In the genomic region with DNA sequence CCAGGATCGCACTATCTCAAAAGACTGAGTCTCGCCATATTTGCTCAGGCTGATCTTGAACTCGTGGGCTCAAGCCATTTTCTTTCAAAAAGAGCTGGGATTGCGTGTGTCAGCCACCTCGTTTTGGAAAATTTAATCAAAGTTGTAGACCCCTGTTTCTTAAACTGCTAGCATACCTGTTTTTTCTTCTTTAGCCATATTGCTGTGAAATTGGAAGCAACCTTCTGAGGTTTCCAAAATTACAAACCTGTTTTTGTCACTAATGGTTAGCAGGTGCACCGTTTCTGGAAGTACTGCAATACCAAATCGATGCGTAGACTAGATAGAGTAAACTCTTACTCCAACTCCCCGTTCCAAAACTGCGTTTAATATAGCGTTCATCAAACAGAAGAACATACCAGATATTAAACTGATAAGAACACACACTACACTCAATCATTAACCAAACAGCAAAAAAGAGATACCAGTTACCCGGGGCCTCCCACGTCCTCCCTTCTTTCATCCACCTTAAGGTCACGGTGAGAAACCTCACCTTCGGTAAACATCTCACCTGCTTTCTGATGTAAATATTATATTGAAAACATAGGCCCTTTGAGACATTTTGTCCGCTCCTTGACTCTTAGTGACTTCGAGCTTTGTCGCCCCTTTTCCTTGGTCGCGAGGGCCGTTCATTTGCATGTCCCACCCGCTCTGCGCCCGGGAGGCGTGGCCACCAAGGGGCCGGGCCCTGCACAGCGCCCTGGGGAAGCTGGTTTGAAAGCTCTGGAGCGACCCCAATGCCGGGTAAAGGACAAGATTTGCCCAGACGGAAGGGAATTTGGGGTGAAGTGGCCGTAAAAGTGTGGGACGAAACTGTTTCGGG, we compare ENCODE assay signal across 8 cellular contexts. TPM values are rescaled to one million over a fixed set of nuclear protein-coding genes. Genes with fewer than 3 reads are reported as not detected.
DNase-seq lines count a peak whose midpoint lies in the region; ATAC-seq and TF ChIP-seq lines count a peak whose summit lies in the region.

Gene RNU2-63P (minus strand): TSS at position 462 of the 862 bp plus-strand sequence.

- peak; percentile 80 for ATAC-seq in GM21515 (IDR thresholded peaks at IDR 0.05; ENCODE audit: unreplicated experiment)
- peak; percentile 93 for ATAC-seq in stimulated activated naive CD8-positive, alpha-beta T cell treated with anti-CD3 and anti-CD28 coated beads, Interleukin-15, amount 100 ng/mL, for 72 hours

- intact Hi-C loops in Calu3 (cut with micrococcal nuclease; ENCODE audit: unreplicated experiment) = no loop called here
- intact Hi-C loops in activated T-helper 2 cell treated with anti-CD3 and anti-CD28 coated beads, Interferon-gamma antibody, Interleukin-2, Interleukin-4, amounts not matched to agents 10 μg/mL and 5 μg/mL and 100 μg/mL, durations not matched to agents 14 hours and 24 hours and 36 hours (cut with micrococcal nuclease) = loop anchor here (1.0 kb wide), 1 partner anchor 39 kb away; the partner anchor contains the start of gene KRCC1

- H3K4me3 Mint-ChIP-seq in Calu3 (ENCODE audit: low read depth, unreplicated experiment) = peak within 1 kb of the TSS; percentile 87
- peak within 1 kb of the TSS; percentile 94 for H3K4me3 Mint-ChIP-seq in activated T-helper 2 cell treated with anti-CD3 and anti-CD28 coated beads, Interferon-gamma antibody, Interleukin-2, Interleukin-4, amounts not matched to agents 10 μg/mL and 5 μg/mL and 100 μg/mL, durations not matched to agents 14 hours and 24 hours and 36 hours (ENCODE audit: low read depth)
- peak within 1 kb of the TSS; percentile 97 to 98 for H3K4me3 Mint-ChIP-seq in stimulated activated naive CD8-positive, alpha-beta T cell treated with anti-CD3 and anti-CD28 coated beads, Interleukin-15, amount 100 ng/mL, for 72 hours

- H3K4me1 ChIP-seq in Peyer's patch = peaks cover 0 to 7% (median 3%) of the 10 kb centered on the region in 4 donors

- peak within 1 kb of the TSS; percentile 56 for H2AFZ ChIP-seq in neural cell (ENCODE audit: low read depth, low read length)

- no peaks in the 10 kb centered on the region for H3K27me3 Mint-ChIP-seq in Calu3 (ENCODE audit: unreplicated experiment)
- H3K27me3 Mint-ChIP-seq in activated T-helper 2 cell treated with anti-CD3 and anti-CD28 coated beads, Interferon-gamma antibody, Interleukin-2, Interleukin-4, amounts not matched to agents 10 μg/mL and 5 μg/mL and 100 μg/mL, durations not matched to agents 14 hours and 24 hours and 36 hours (ENCODE audit: low read depth) = no peaks in the 10 kb centered on the region
- no peaks in the 10 kb centered on the region for H3K27me3 Mint-ChIP-seq in stimulated activated naive CD8-positive, alpha-beta T cell treated with anti-CD3 and anti-CD28 coated beads, Interleukin-15, amount 100 ng/mL, for 72 hours

- peak within 1 kb of the TSS; percentile 49 to 84 (median 62) for H3K4me3 ChIP-seq in Peyer's patch
- peak within 1 kb of the TSS; percentile 57 to 72 for H3K4me3 ChIP-seq in foreskin fibroblast (ENCODE audit: low read depth in 1 of 2, low read length in 2 of 2)
- H3K4me3 ChIP-seq in neural cell (ENCODE audit: low read length) = peak within 1 kb of the TSS; percentile 70

- H3F3A ChIP-seq in neural cell (ENCODE audit: insufficient read depth, low read length, poor library complexity, severe bottlenecking) = no peaks in the 10 kb centered on the region

- no peaks in the 10 kb centered on the region for H3K9me2 ChIP-seq in neural cell (ENCODE audit: insufficient read depth, low read length)

- TF ChIP-seq CTCF in Calu3 (IDR thresholded peaks at IDR 0.05; ENCODE audit: unreplicated experiment) (no peak), Peyer's patch (IDR thresholded peaks at IDR 0.05) (no peak), foreskin fibroblast (IDR thresholded peaks at IDR 0.05; ENCODE audit: low read depth, low read length) (no peak), neural cell (IDR thresholded peaks at IDR 0.05; ENCODE audit: poor library complexity, severe bottlenecking) (no peak)

- DNase-seq in Calu3 = peak; percentile 80
- DNase-seq in HuH-7.5 (ENCODE audit: low spot score) = peak; percentile 51
- DNase-seq in Peyer's patch = peak; percentile 81 to 90 (median 89)
- DNase-seq in activated T-helper 2 cell treated with anti-CD3 and anti-CD28 coated beads, Interferon-gamma antibody, Interleukin-2, Interleukin-4, amounts not matched to agents 10 μg/mL and 5 μg/mL and 100 μg/mL, durations not matched to agents 14 hours and 24 hours and 36 hours (ENCODE audit: low spot score) = peak; percentile 74
- DNase-seq in foreskin fibroblast = peak; percentile 69 to 80
- peak; percentile 81 to 88 for DNase-seq in stimulated activated naive CD8-positive, alpha-beta T cell treated with anti-CD3 and anti-CD28 coated beads, Interleukin-15, amount 100 ng/mL, for 72 hours

- H3K9me3 ChIP-seq in Peyer's patch (no peaks in the 10 kb centered on the region), neural cell (ENCODE audit: low read length) (no peaks in the 10 kb centered on the region)

- TSS peak; percentile 100 for BruUV-seq in Calu3 (replicated peaks; lab: Mats Ljungman, UMichigan)

- H3K27ac Mint-ChIP-seq in Calu3 (ENCODE audit: unreplicated experiment) = peak within 1 kb of the TSS; percentile 100
- peak within 1 kb of the TSS; percentile 98 for H3K27ac Mint-ChIP-seq in activated T-helper 2 cell treated with anti-CD3 and anti-CD28 coated beads, Interferon-gamma antibody, Interleukin-2, Interleukin-4, amounts not matched to agents 10 μg/mL and 5 μg/mL and 100 μg/mL, durations not matched to agents 14 hours and 24 hours and 36 hours
- H3K27ac Mint-ChIP-seq in stimulated activated naive CD8-positive, alpha-beta T cell treated with anti-CD3 and anti-CD28 coated beads, Interleukin-15, amount 100 ng/mL, for 72 hours = peak within 1 kb of the TSS; percentile 100

- TF ChIP-seq EP300 in neural cell (conservative IDR thresholded peaks at IDR 0.05; ENCODE audit: poor library complexity, severe bottlenecking) = peak; percentile 45

- peaks cover 32% of the 10 kb centered on the region for H3K4me1 Mint-ChIP-seq in Calu3 (ENCODE audit: low read depth, unreplicated experiment)
- peaks cover 14% of the 10 kb centered on the region for H3K4me1 Mint-ChIP-seq in activated T-helper 2 cell treated with anti-CD3 and anti-CD28 coated beads, Interferon-gamma antibody, Interleukin-2, Interleukin-4, amounts not matched to agents 10 μg/mL and 5 μg/mL and 100 μg/mL, durations not matched to agents 14 hours and 24 hours and 36 hours (ENCODE audit: low read depth)
- H3K4me1 Mint-ChIP-seq in stimulated activated naive CD8-positive, alpha-beta T cell treated with anti-CD3 and anti-CD28 coated beads, Interleukin-15, amount 100 ng/mL, for 72 hours = peaks cover 21% of the 10 kb centered on the region

- CTCF ChIA-PET in Calu3 (lab: Charles Lee) = no interaction called here

- H3K79me2 ChIP-seq in neural cell (replicated peaks; ENCODE audit: insufficient read depth, low read length) = no peaks in the 10 kb centered on the region

- no peak within 1 kb of the TSS for H3K4me2 ChIP-seq in neural cell (ENCODE audit: low read length)

- H3K36me3 ChIP-seq in Peyer's patch = no peaks in the 10 kb centered on the region
- H3K36me3 ChIP-seq in neural cell (ENCODE audit: insufficient read depth, low read length) = no peaks in the 10 kb centered on the region

- H3K36me3 Mint-ChIP-seq in Calu3 (ENCODE audit: insufficient read depth, unreplicated experiment) = peaks cover 21% of the 10 kb centered on the region
- H3K36me3 Mint-ChIP-seq in activated T-helper 2 cell treated with anti-CD3 and anti-CD28 coated beads, Interferon-gamma antibody, Interleukin-2, Interleukin-4, amounts not matched to agents 10 μg/mL and 5 μg/mL and 100 μg/mL, durations not matched to agents 14 hours and 24 hours and 36 hours (ENCODE audit: low read depth) = no peaks in the 10 kb centered on the region

- no peaks in the 10 kb centered on the region for H4K20me1 ChIP-seq in neural cell (ENCODE audit: insufficient read depth)

- TF ChIP-seq POLR2A in Peyer's patch (IDR thresholded peaks at IDR 0.05) = peak in 1 of 2 donors; percentile 90

- TF ChIP-seq RAD21 in neural cell (conservative IDR thresholded peaks at IDR 0.05) = no peak

- H3K9me3 Mint-ChIP-seq in Calu3 (ENCODE audit: low read depth, unreplicated experiment) = no peaks in the 10 kb centered on the region
- H3K9me3 Mint-ChIP-seq in activated T-helper 2 cell treated with anti-CD3 and anti-CD28 coated beads, Interferon-gamma antibody, Interleukin-2, Interleukin-4, amounts not matched to agents 10 μg/mL and 5 μg/mL and 100 μg/mL, durations not matched to agents 14 hours and 24 hours and 36 hours = peaks cover 5% of the 10 kb centered on the region
- peaks cover 6 to 10% of the 10 kb centered on the region in 2 donors for H3K9me3 Mint-ChIP-seq in stimulated activated naive CD8-positive, alpha-beta T cell treated with anti-CD3 and anti-CD28 coated beads, Interleukin-15, amount 100 ng/mL, for 72 hours

- H3K27me3 ChIP-seq in Peyer's patch (no peaks in the 10 kb centered on the region), neural cell (ENCODE audit: insufficient read depth, low read depth, low read length) (no peaks in the 10 kb centered on the region)

- H3K27ac ChIP-seq in Peyer's patch (peak within 1 kb of the TSS; percentile 85 to 89 (median 88)), neural cell (ENCODE audit: low read length) (peak within 1 kb of the TSS; percentile 33)

- H3K9ac ChIP-seq in neural cell (ENCODE audit: low read length) = peak within 1 kb of the TSS; percentile 64

TF ChIP-seq in neural cell, 6 proteins besides CTCF, POLR2A, EP300 and RAD21 (continues in another document):
- TF ChIP-seq MXI1 (conservative IDR thresholded peaks at IDR 0.05; ENCODE audit: poor library complexity, severe bottlenecking) (no peak), TAF1 (IDR thresholded peaks at IDR 0.05; ENCODE audit: low read depth) (no peak), EZH2 (IDR thresholded peaks at IDR 0.05; ENCODE audit: borderline replicate concordance, insufficient read depth, low read length, poor library complexity, severe bottlenecking) (no peak)

RNA-seq across cellular contexts. Expression of gene RNU2-63P, which starts in this region (rescaled TPM):
- total RNA-seq in Calu3 (2022) (not detected in 2 replicates), Peyer's patch (1,000 to 10,000 TPM in 1 of 4 donors, not detected in 3; 1,585 TPM)
- total RNA-seq in activated T-helper 2 cell treated with anti-CD3 and anti-CD28 coated beads, Interferon-gamma antibody, Interleukin-2, Interleukin-4, amounts not matched to agents 10 μg/mL and 5 μg/mL and 100 μg/mL, durations not matched to agents 14 hours and 24 hours and 36 hours = 19.7 and 21.6 TPM in 2 replicates
- polyA plus RNA-seq in neural cell = not detected in 2 replicates
- not detected in 2 replicates for polyA minus RNA-seq in neural cell

Comparison
In these comparisons a context has a peak if more than half of its experiments do, and no peak if none do; other contexts are left out.
1. Peak in every context shown above with its lines: DNase-seq, ATAC-seq, H3K4me3 ChIP-seq and H3K27ac ChIP-seq.
2. Peak in DNase-seq in Calu3; RNA of the gene not detected or under 1 TPM.